Comparison of ENCODE assay signal across 1 cellular context in genomic region chr12:54967461-54967860, GRCh38.
TF ChIP-seq lines count a peak whose summit lies in the region.

No MANE protein-coding gene starts in this region.

TF ChIP-seq in endothelial cell of umbilical vein, 7 proteins besides CTCF, POLR2A, EP300 and RAD21 (continued from another document):
- no peak for TF ChIP-seq JUN (IDR thresholded peaks at IDR 0.05; ENCODE audit: borderline replicate concordance, insufficient read depth, insufficient read length, low read depth)
- no peak for TF ChIP-seq FOS (IDR thresholded peaks at IDR 0.05; ENCODE audit: borderline replicate concordance, insufficient read depth, low read length)
- TF ChIP-seq MAX (IDR thresholded peaks at IDR 0.05; ENCODE audit: insufficient read depth, insufficient read length) = no peak
- TF ChIP-seq EZH2 (IDR thresholded peaks at IDR 0.05; ENCODE audit: borderline replicate concordance, low read depth, low read length, severe bottlenecking) = no peak
- TF ChIP-seq POLR2AphosphoS5 (IDR thresholded peaks at IDR 0.05; ENCODE audit: insufficient read depth, low read depth, low read length) = no peak
TF ChIP-seq in endothelial cell of umbilical vein: peak in this region for 0.
